Comparison of ENCODE assay signal across 9 cellular contexts in genomic region chr19:17488593-17489391, GRCh38. TPM values are rescaled to one million over a fixed set of nuclear protein-coding genes. Genes with fewer than 3 reads are reported as not detected.
DNase-seq lines count a peak whose midpoint lies in the region; ATAC-seq and TF ChIP-seq lines count a peak whose summit lies in the region.
"Had no signal": no experiment of that assay in that cellular context is flagged by ENCODE, and none has a peak within 500 bp of the region (broad histone marks: within the 10 kb centered on the region; RNA-seq: fewer than 3 reads in every experiment).

No MANE protein-coding gene starts in this region.

- H3K27me3 Mint-ChIP-seq in Caco-2 (ENCODE audit: insufficient read depth, unreplicated experiment) (no peaks in the 10 kb centered on the region), naive B cell (peaks cover 0 to 2% (median 0%) of the 10 kb centered on the region in 3 donors)
- no peaks in the 10 kb centered on the region for H3K27me3 Mint-ChIP-seq in activated CD4-positive, alpha-beta T cell treated with anti-CD3 and anti-CD28 coated beads for 36 hours

- POLR2A ChIA-PET in Caco-2 (lab: Charles Lee): no interaction called here
- POLR2A ChIA-PET in activated CD4-positive, alpha-beta T cell treated with anti-CD3 and anti-CD28 coated beads for 36 hours (lab: Charles Lee): no interaction called here

- H3K9me3 ChIP-seq in Caco-2 (no peaks in the 10 kb centered on the region), subcutaneous abdominal adipose tissue (ENCODE audit: control insufficient read depth in 5 of 5, low read length in 5 of 5) (no peaks in the 10 kb centered on the region)

- H3K4me1 ChIP-seq in Caco-2 (no peaks in the 10 kb centered on the region), subcutaneous abdominal adipose tissue (ENCODE audit: control insufficient read depth in 5 of 5, insufficient read depth in 5 of 5, low read length in 5 of 5) (peaks cover 4 to 39% (median 22%) of the 10 kb centered on the region in 5 donors)
- H3K4me1 ChIP-seq: parathyroid adenoma had no signal

- H3K27me3 ChIP-seq in Caco-2 (replicated peaks; ENCODE audit: control insufficient read depth, insufficient read depth, low read length): no peaks in the 10 kb centered on the region
- H3K27me3 ChIP-seq in subcutaneous abdominal adipose tissue (ENCODE audit: control insufficient read depth in 5 of 5, insufficient read depth in 4 of 5, low read length in 5 of 5): no peaks in the 10 kb centered on the region

- BruUV-seq in Caco-2 (replicated peaks; lab: Mats Ljungman, UMichigan): no TSS peak

- H3K27ac Mint-ChIP-seq in Caco-2 (ENCODE audit: unreplicated experiment) (no peak overlapping the region), naive B cell (peak overlapping the region in 4 of 6 donors; percentile 33 to 77 (median 53))
- H3K27ac Mint-ChIP-seq in activated CD4-positive, alpha-beta T cell treated with anti-CD3 and anti-CD28 coated beads for 36 hours: no peak overlapping the region

- peak overlapping the region; percentile 57 for H3K4me3 Mint-ChIP-seq in Caco-2 (ENCODE audit: unreplicated experiment)
- no peak overlapping the region for H3K4me3 Mint-ChIP-seq in activated CD4-positive, alpha-beta T cell treated with anti-CD3 and anti-CD28 coated beads for 36 hours
- H3K4me3 Mint-ChIP-seq in naive B cell: peak overlapping the region in 7 of 8 donors; percentile 21 to 84 (median 68)

- H3K27ac ChIP-seq in subcutaneous abdominal adipose tissue (ENCODE audit: low read depth, low read length): peak overlapping the region; percentile 74
- H3K27ac ChIP-seq: parathyroid adenoma had no signal

- H3K9ac ChIP-seq in subcutaneous abdominal adipose tissue (ENCODE audit: low read length in 5 of 5): peak overlapping the region in 3 of 5 donors; percentile 52 to 69 (median 59)
- H3K9ac ChIP-seq: parathyroid adenoma had no signal

- CTCF ChIA-PET in Caco-2 (lab: Charles Lee): no interaction called here
- CTCF ChIA-PET in activated CD4-positive, alpha-beta T cell treated with anti-CD3 and anti-CD28 coated beads for 36 hours (lab: Charles Lee): no interaction called here

- H3K4me1 Mint-ChIP-seq in Caco-2 (ENCODE audit: low read depth, unreplicated experiment) (peaks cover 6% of the 10 kb centered on the region), naive B cell (peaks cover 15 to 29% (median 28%) of the 10 kb centered on the region in 3 donors)
- H3K4me1 Mint-ChIP-seq in activated CD4-positive, alpha-beta T cell treated with anti-CD3 and anti-CD28 coated beads for 36 hours: peaks cover 3% of the 10 kb centered on the region

- peak in 1 of 2 experiments; percentile 24 for TF ChIP-seq CTCF in Caco-2 (IDR thresholded peaks at IDR 0.05; ENCODE audit: insufficient read depth in 1 of 2, low read depth in 1 of 2, low read length in 1 of 2, severe bottlenecking in 1 of 2, unreplicated experiment in 1 of 2)

- H3K4me3 ChIP-seq in Caco-2 (ENCODE audit: low read depth, low read length): no peak overlapping the region
- peak overlapping the region in 3 of 5 donors; percentile 43 to 59 (median 52) for H3K4me3 ChIP-seq in subcutaneous abdominal adipose tissue (ENCODE audit: low read depth in 1 of 5, low read length in 5 of 5)

- in situ Hi-C loops in KBM-7 (cut with MboI; ENCODE audit: low pct_unique_long_range_greater_than_20kb, low sequenced_read_pairs): no loop called here

- H3K36me3 ChIP-seq in Caco-2 (ENCODE audit: control insufficient read depth, insufficient read depth, low read length) (no peaks in the 10 kb centered on the region), subcutaneous abdominal adipose tissue (ENCODE audit: control insufficient read depth in 5 of 5, insufficient read depth in 5 of 5, low read length in 5 of 5) (peaks cover 0 to 34% (median 15%) of the 10 kb centered on the region in 5 donors)

- peak; percentile 78 to 85 for DNase-seq in Caco-2
- DNase-seq in KBM-7: peak; percentile 87
- DNase-seq in activated CD4-positive, alpha-beta T cell treated with anti-CD3 and anti-CD28 coated beads for 36 hours: peak; percentile 45
- DNase-seq in dermis blood vessel endothelial cell: peak; percentile 86
- peak; percentile 61 for DNase-seq in naive B cell

- H3K9me3 Mint-ChIP-seq in Caco-2 (ENCODE audit: unreplicated experiment) (no peaks in the 10 kb centered on the region), naive B cell (no peaks in the 10 kb centered on the region)
- H3K9me3 Mint-ChIP-seq in activated CD4-positive, alpha-beta T cell treated with anti-CD3 and anti-CD28 coated beads for 36 hours (ENCODE audit: low read depth): no peaks in the 10 kb centered on the region

- H3K36me3 Mint-ChIP-seq in Caco-2 (ENCODE audit: insufficient read depth, unreplicated experiment) (peaks cover 4% of the 10 kb centered on the region), naive B cell (no peaks in the 10 kb centered on the region)
- no peaks in the 10 kb centered on the region for H3K36me3 Mint-ChIP-seq in activated CD4-positive, alpha-beta T cell treated with anti-CD3 and anti-CD28 coated beads for 36 hours (ENCODE audit: low read depth)

- intact Hi-C loops in Caco-2 (cut with micrococcal nuclease; ENCODE audit: unreplicated experiment): no loop called here
- intact Hi-C loops in activated CD4-positive, alpha-beta T cell treated with anti-CD3 and anti-CD28 coated beads for 36 hours (cut with DNase I, micrococcal nuclease): no loop called here

- ATAC-seq in activated CD4-positive, alpha-beta T cell treated with anti-CD3 and anti-CD28 coated beads for 36 hours: peak; percentile 84
- ATAC-seq in naive B cell (ENCODE audit: low read depth in 2 of 2) (peak; percentile 83 to 91), GM19452 (IDR thresholded peaks at IDR 0.05; ENCODE audit: unreplicated experiment) (no peak), HG03439 (IDR thresholded peaks at IDR 0.05; ENCODE audit: unreplicated experiment) (no peak)

RNA-seq across cellular contexts. Expression of gene SLC27A1, which starts 18.5 kb away (rescaled TPM):
- total RNA-seq in Caco-2 (2022) (3.7 and 3.9 TPM in 2 replicates), dermis blood vessel endothelial cell (31.7 and 35.5 TPM in 2 replicates)
- 1 to 10 TPM; 2.2 to 2.7 TPM for total RNA-seq in activated CD4-positive, alpha-beta T cell treated with anti-CD3 and anti-CD28 coated beads for 36 hours
- 1 to 10 TPM in 5 of 6 donors, not detected in 1; 1.3 to 3.1 (median 2.3) TPM for polyA plus RNA-seq in naive B cell (ENCODE audit: low read depth in 6 of 6)

RNA-seq across cellular contexts. Expression of gene PGLS, which starts 22.7 kb away (rescaled TPM):
- total RNA-seq in Caco-2 (2022) (69.2 and 69.7 TPM in 2 replicates), dermis blood vessel endothelial cell (65.7 and 74.7 TPM in 2 replicates)
- 10 to 100 TPM; 53.1 to 55.5 TPM for total RNA-seq in activated CD4-positive, alpha-beta T cell treated with anti-CD3 and anti-CD28 coated beads for 36 hours
- polyA plus RNA-seq in naive B cell (ENCODE audit: low read depth in 6 of 6): 10 to 100 TPM; 32.3 to 79.7 (median 73.0) TPM

RNA-seq across cellular contexts. Expression of gene NXNL1, which starts 28.1 kb away (rescaled TPM):
- total RNA-seq in Caco-2 (2022) (not detected in 2 replicates), dermis blood vessel endothelial cell (not detected in 2 replicates)
- total RNA-seq in activated CD4-positive, alpha-beta T cell treated with anti-CD3 and anti-CD28 coated beads for 36 hours: not detected
- not detected for polyA plus RNA-seq in naive B cell (ENCODE audit: low read depth in 6 of 6)

RNA-seq across cellular contexts. Expression of gene TMEM221, which starts 40.3 kb away (rescaled TPM):
- 0.37 TPM in 1 of 2 replicates, not detected in the other for total RNA-seq in Caco-2 (2022)
- total RNA-seq in activated CD4-positive, alpha-beta T cell treated with anti-CD3 and anti-CD28 coated beads for 36 hours: not detected
- total RNA-seq in dermis blood vessel endothelial cell: not detected in 2 replicates
- under 1 TPM in 1 of 6 donors, not detected in 5; 0.52 TPM for polyA plus RNA-seq in naive B cell (ENCODE audit: low read depth in 6 of 6)

Comparison
In these comparisons a context has a peak if more than half of its experiments do, and no peak if none do; other contexts are left out.
1. H3K27ac Mint-ChIP-seq: peak in naive B cell (4 of 6); none in Caco-2 (single experiment) and activated CD4-positive, alpha-beta T cell treated with anti-CD3 and anti-CD28 coated beads for 36 hours (single experiment).
2. ATAC-seq: peak in activated CD4-positive, alpha-beta T cell treated with anti-CD3 and anti-CD28 coated beads for 36 hours (single experiment) and naive B cell (2 of 2); none in GM19452 (single experiment) and HG03439 (single experiment).
3. Peak in every context shown above with its lines, with median percentiles within 50 percentile points of each other: DNase-seq.